In the genomic region with DNA sequence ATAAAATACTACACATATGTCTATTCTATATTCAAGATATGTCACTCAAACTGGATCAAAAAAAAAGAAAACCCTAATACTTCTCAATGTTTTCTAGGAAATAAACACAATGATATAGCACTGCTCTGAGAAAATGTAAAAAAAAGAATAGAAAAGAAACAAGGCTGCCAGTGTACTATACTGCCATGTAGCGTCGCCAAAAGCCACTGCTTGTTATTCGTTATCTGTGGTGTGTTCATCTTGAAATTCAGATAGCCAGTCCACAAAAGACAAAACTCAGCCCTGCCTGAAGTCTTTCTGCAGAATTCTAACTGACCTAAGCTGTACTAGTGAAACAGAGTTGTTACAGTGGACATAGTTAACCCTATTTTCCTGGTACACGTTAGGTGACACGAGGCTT, we compare ENCODE assay signal across 23 cellular contexts.
"Had no signal": no experiment of that assay in that cellular context is flagged by ENCODE, and none has a peak within 500 bp of the region (broad histone marks: within the 10 kb centered on the region; RNA-seq: fewer than 3 reads in every experiment).

No MANE protein-coding gene starts in this region.

- H3K4me3 ChIP-seq: SJSA1 had no signal

- H3K9me3 ChIP-seq: SJSA1, SK-N-SH had no signal

- H3K36me3 ChIP-seq: SJSA1 had no signal

- H3K4me2 ChIP-seq: KMS-11, SK-N-SH had no signal

- DNase-seq: IMR-90, Kasumi-1, MM.1S, NCI-H1092 treated with DMSO at 0.1 percent for 48 hours, NCI-H1436, NCI-H187, NCI-H2029, NCI-H2081 treated with DMSO at 0.1 percent for 48 hours, NCI-H2171, NCI-H226, NCI-H446, NCI-H510A, NCI-H524 treated with DMSO at 0.1 percent for 48 hours, NCI-H69, NCI-H774, Right ventricle myocardium superior, RPMI8226, SIG-M5, SK-N-SH, SW 1271 had no signal

- H3K4me1 ChIP-seq: SJSA1 had no signal

- H3K9me2 ChIP-seq: SK-N-SH had no signal

- H3K9ac ChIP-seq: KMS-11, SK-N-SH had no signal

- H3K27ac ChIP-seq: KMS-11, SJSA1 had no signal

- FAIRE-seq: RCC 7860 had no signal
